In genomic region chr16:57999366-57999970, GRCh38 we compare ENCODE assay signal across 8 cellular contexts. TPM values are rescaled to one million over a fixed set of nuclear protein-coding genes. Genes with fewer than 3 reads are reported as not detected.
DNase-seq lines count a peak whose midpoint lies in the region; ATAC-seq and TF ChIP-seq lines count a peak whose summit lies in the region.

No MANE protein-coding gene starts in this region.

- H3K9me3 Mint-ChIP-seq in brain = no peaks in the 10 kb centered on the region

- no peak for ATAC-seq in HG03439 (IDR thresholded peaks at IDR 0.05; ENCODE audit: unreplicated experiment)
- no peak for ATAC-seq in HG02852 (IDR thresholded peaks at IDR 0.05; ENCODE audit: unreplicated experiment)

- H3K36me3 Mint-ChIP-seq in brain = peaks cover 7% of the 10 kb centered on the region

- no peak for TF ChIP-seq POLR2A in Peyer's patch (IDR thresholded peaks at IDR 0.05)

- peak in 1 of 2 donors; percentile 11 for TF ChIP-seq RAD21 in liver (IDR thresholded peaks at IDR 0.05)

- H3K4me1 Mint-ChIP-seq in brain = peaks cover 45% of the 10 kb centered on the region

- H3K4me3 Mint-ChIP-seq in brain = peak overlapping the region; percentile 81 to 93 (median 86)

- peaks cover 3% of the 10 kb centered on the region for H3K27me3 Mint-ChIP-seq in brain

- H3K4me3 ChIP-seq in Peyer's patch = peak overlapping the region; percentile 64 to 95 (median 67)
- peak overlapping the region; percentile 35 to 82 (median 38) for H3K4me3 ChIP-seq in liver (ENCODE audit: low read depth in 1 of 3, low read length in 3 of 3)

- TF ChIP-seq CTCF in Peyer's patch (IDR thresholded peaks at IDR 0.05) (peak in 1 of 6 experiments; percentile 10), brain (conservative IDR thresholded peaks at IDR 0.05) (peak; percentile 7 to 17), liver (IDR thresholded peaks at IDR 0.05; ENCODE audit: low read depth, low read length, missing input control) (no peak)

- H3K9ac ChIP-seq in liver (ENCODE audit: low read depth in 1 of 2, low read length in 2 of 2) = peak overlapping the region; percentile 8 to 60

- peaks cover 4 to 24% (median 5%) of the 10 kb centered on the region in 4 donors for H3K4me1 ChIP-seq in Peyer's patch
- H3K4me1 ChIP-seq in liver (ENCODE audit: control insufficient read depth in 4 of 4, insufficient read depth in 4 of 4, low read length in 3 of 4) = peaks cover 9 to 23% (median 14%) of the 10 kb centered on the region in 4 donors

- H3K27ac Mint-ChIP-seq in brain = peak overlapping the region; percentile 78 to 88 (median 82)

- H3K36me3 ChIP-seq in Peyer's patch (peaks cover 0 to 37% (median 0%) of the 10 kb centered on the region in 3 donors), liver (ENCODE audit: control insufficient read depth in 4 of 4, insufficient read depth in 3 of 4, low read depth in 1 of 4, low read length in 3 of 4) (peaks cover 4 to 27% (median 12%) of the 10 kb centered on the region in 4 donors)

- no peaks in the 10 kb centered on the region for H3K27me3 ChIP-seq in Peyer's patch
- no peaks in the 10 kb centered on the region for H3K27me3 ChIP-seq in liver (ENCODE audit: control insufficient read depth in 4 of 4, insufficient read depth in 4 of 4, low read length in 3 of 4)

- 34% methylated on average over 6 of the region's 6 CpGs for WGBS in liver

- DNase-seq in SIG-M5 treated with dmso at 0.1 percent for 504 hours (lab: John Stamatoyannopoulos, UW; ENCODE audit: unreplicated experiment) = peak; percentile 49
- DNase-seq in SIG-M5 (lab: John Stamatoyannopoulos, UW) = no peak
- DNase-seq in Peyer's patch = peak in 1 of 3 donors; percentile 23
- peak; percentile 18 for DNase-seq in superior temporal gyrus (ENCODE audit: extremely low spot score)

- H3K27ac ChIP-seq in Peyer's patch = peak overlapping the region; percentile 83 to 94 (median 86)
- H3K27ac ChIP-seq in liver (ENCODE audit: low read depth in 1 of 2, low read length in 2 of 2) = peak overlapping the region; percentile 40 to 66

- no peaks in the 10 kb centered on the region for H3K9me3 ChIP-seq in Peyer's patch
- no peaks in the 10 kb centered on the region for H3K9me3 ChIP-seq in liver (ENCODE audit: control insufficient read depth in 4 of 4, low read length in 3 of 4)

TF ChIP-seq in liver, 16 proteins besides CTCF, POLR2A, EP300 and RAD21:
- TF ChIP-seq REST (IDR thresholded peaks at IDR 0.05) = no peak
- no peak for TF ChIP-seq HNF4A (conservative IDR thresholded peaks at IDR 0.05)
- TF ChIP-seq HNF4G (IDR thresholded peaks at IDR 0.05) = no peak
- TF ChIP-seq SP1 (IDR thresholded peaks at IDR 0.05) = no peak
- TF ChIP-seq, protein P1, sequence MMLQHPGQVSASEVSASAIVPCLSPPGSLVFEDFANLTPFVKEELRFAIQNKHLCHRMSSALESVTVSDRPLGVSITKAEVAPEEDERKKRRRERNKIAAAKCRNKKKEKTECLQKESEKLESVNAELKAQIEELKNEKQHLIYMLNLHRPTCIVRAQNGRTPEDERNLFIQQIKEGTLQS (IDR thresholded peaks at IDR 0.05) = no peak
- TF ChIP-seq RXRA (IDR thresholded peaks at IDR 0.05) = no peak
- no peak for TF ChIP-seq EGR1 (IDR thresholded peaks at IDR 0.05; ENCODE audit: low read depth in 2 of 2)
- TF ChIP-seq FOXA1 (IDR thresholded peaks at IDR 0.05) = no peak
- TF ChIP-seq, protein P2, sequence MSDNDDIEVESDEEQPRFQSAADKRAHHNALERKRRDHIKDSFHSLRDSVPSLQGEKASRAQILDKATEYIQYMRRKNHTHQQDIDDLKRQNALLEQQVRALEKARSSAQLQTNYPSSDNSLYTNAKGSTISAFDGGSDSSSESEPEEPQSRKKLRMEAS (IDR thresholded peaks at IDR 0.05) = no peak
- TF ChIP-seq JUND (IDR thresholded peaks at IDR 0.05) = no peak
- TF ChIP-seq GABPA (IDR thresholded peaks at IDR 0.05 in 1 of 2, conservative IDR thresholded peaks at IDR 0.05 in 1 of 2) = no peak
- TF ChIP-seq, protein P3, sequence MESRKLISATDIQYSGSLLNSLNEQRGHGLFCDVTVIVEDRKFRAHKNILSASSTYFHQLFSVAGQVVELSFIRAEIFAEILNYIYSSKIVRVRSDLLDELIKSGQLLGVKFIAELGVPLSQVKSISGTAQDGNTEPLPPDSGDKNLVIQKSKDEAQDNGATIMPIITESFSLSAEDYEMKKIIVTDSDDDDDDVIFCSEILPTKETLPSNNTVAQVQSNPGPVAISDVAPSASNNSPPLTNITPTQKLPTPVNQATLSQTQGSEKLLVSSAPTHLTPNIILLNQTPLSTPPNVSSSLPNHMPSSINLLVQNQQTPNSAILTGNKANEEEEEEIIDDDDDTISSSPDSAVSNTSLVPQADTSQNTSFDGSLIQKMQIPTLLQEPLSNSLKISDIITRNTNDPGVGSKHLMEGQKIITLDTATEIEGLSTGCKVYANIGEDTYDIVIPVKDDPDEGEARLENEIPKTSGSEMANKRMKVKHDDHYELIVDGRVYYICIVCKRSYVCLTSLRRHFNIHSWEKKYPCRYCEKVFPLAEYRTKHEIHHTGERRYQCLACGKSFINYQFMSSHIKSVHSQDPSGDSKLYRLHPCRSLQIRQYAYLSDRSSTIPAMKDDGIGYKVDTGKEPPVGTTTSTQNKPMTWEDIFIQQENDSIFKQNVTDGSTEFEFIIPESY (IDR thresholded peaks at IDR 0.05) = no peak
- TF ChIP-seq YY1 (IDR thresholded peaks at IDR 0.05) = no peak
- no peak for TF ChIP-seq TAF1 (conservative IDR thresholded peaks at IDR 0.05)
- no peak for TF ChIP-seq FOXA2 (IDR thresholded peaks at IDR 0.05)
- TF ChIP-seq NR2F2 (IDR thresholded peaks at IDR 0.05) = no peak

RNA-seq across cellular contexts. Expression of gene ZNF319, which starts 1.0 kb away (rescaled TPM):
- total RNA-seq in Peyer's patch (10 to 100 TPM in 2 of 4 donors, 1 to 10 TPM in 2; 3.3 to 12.1 (median 8.4) TPM), liver (1 to 10 TPM; 2.6 TPM)
- polyA plus RNA-seq in brain (ENCODE audit: insufficient read depth, low read depth, low replicate concordance) (15.1 TPM), liver (1 to 10 TPM in 1 of 2 donors, under 1 TPM in 1; 0.64 to 3.4 TPM)

RNA-seq across cellular contexts. Expression of gene USB1, which starts 1.7 kb away (rescaled TPM):
- total RNA-seq in Peyer's patch (10 to 100 TPM; 25.6 to 80.0 (median 42.7) TPM), liver (10 to 100 TPM in 1 of 2 donors, 1 to 10 TPM in 1; 8.9 to 40.7 TPM)
- polyA plus RNA-seq in brain (ENCODE audit: insufficient read depth, low read depth, low replicate concordance) (59.1 TPM), liver (10 to 100 TPM; 23.7 to 32.8 TPM)

RNA-seq across cellular contexts. Expression of gene MMP15, which starts 26.1 kb away (rescaled TPM):
- total RNA-seq in Peyer's patch = 100 to 1,000 TPM in 3 of 4 donors, 10 to 100 TPM in 1; 13.2 to 142 (median 134) TPM
- polyA plus RNA-seq in brain (ENCODE audit: insufficient read depth, low read depth, low replicate concordance) = 8.2 TPM
- total RNA-seq in liver = 10 to 100 TPM; 14.2 to 38.8 TPM
- 10 to 100 TPM in 1 of 2 donors, 1 to 10 TPM in 1; 7.0 to 28.7 TPM for polyA plus RNA-seq in liver

RNA-seq across cellular contexts. Expression of gene CNGB1, which starts 28.5 kb away (rescaled TPM):
- total RNA-seq in Peyer's patch (1 to 10 TPM in 2 of 4 donors, not detected in 2; 1.1 to 2.8 TPM), liver (under 1 TPM; under 0.01 TPM)
- polyA plus RNA-seq in brain (ENCODE audit: insufficient read depth, low read depth, low replicate concordance) (17.1 TPM), liver (not detected)
